Comparison of ENCODE assay signal across 5 cellular contexts in the genomic region with DNA sequence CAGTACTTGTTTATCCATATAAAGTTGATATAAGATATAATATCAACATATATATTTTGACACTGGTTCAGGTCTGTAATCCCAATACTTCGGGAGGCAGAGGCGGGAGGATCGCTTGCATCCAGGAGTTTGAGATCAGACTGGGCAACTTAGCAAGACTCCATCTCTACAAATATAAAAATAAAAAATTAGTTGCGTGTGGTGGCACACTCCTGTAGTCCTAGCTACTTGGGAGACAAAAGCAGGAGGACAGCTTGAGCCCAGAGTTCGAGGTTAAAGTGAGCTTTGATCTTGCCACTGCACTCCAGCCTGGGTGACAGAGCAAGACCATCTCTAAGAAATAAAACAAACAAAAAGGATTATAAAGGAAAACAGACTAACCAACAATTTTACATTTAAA.
"Had no signal": no experiment of that assay in that cellular context is flagged by ENCODE, and none has a peak within 500 bp of the region (broad histone marks: within the 10 kb centered on the region; RNA-seq: fewer than 3 reads in every experiment).

No MANE protein-coding gene starts in this region.

- DNase-seq: GDM1, GF-D8 had no signal

- ATAC-seq: GM12878 had no signal

- H3K4me3 ChIP-seq: GM12878 had no signal

- FAIRE-seq: GM12878, GM12891, GM12892 had no signal
